Comparison of ENCODE assay signal across 22 cellular contexts in the genomic region with DNA sequence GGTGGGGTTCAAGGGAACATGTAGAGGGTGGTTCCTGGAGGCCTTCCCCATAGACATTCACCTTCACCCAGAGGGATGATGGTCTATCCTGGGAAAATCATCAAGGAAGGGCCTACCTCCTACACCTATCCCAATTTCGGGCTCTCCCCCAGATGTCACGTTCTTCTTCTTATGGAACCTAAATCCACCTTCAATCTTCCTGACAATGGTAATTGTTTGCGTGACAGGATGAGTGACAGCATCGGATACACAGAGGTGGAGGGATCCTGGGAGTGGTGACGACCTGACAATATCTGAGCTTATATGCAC. TPM values are rescaled to one million over a fixed set of nuclear protein-coding genes. Genes with fewer than 3 reads are reported as not detected.
"Had no signal": no experiment of that assay in that cellular context is flagged by ENCODE, and none has a peak within 500 bp of the region (broad histone marks: within the 10 kb centered on the region; RNA-seq: fewer than 3 reads in every experiment).

No MANE protein-coding gene starts in this region.

- H3K4me1 Mint-ChIP-seq: activated CD4-positive, alpha-beta T cell treated with anti-CD3 and anti-CD28 coated beads, Interleukin-2, amount 10 ng/mL, durations not matched to agents 24 days and 14 days had no signal

- H3K4me3 Mint-ChIP-seq: activated CD4-positive, alpha-beta T cell treated with anti-CD3 and anti-CD28 coated beads, Interleukin-2, amount 10 ng/mL, durations not matched to agents 24 days and 14 days; activated CD8-positive, alpha-beta T cell treated with anti-CD3 and anti-CD28 coated beads, Interleukin-2, amount 10 ng/mL, durations not matched to agents 7 days and 5 days; activated naive CD8-positive, alpha-beta T cell; effector memory CD8-positive, alpha-beta T cell; nephron progenitor cell; stimulated activated naive CD8-positive, alpha-beta T cell treated with anti-CD3 and anti-CD28 coated beads, Interleukin-15, amount 100 ng/mL, for 72 hours; T-helper 17 cell had no signal

- H3K9me3 Mint-ChIP-seq: activated CD4-positive, alpha-beta T cell treated with anti-CD3 and anti-CD28 coated beads, Interleukin-2, amount 10 ng/mL, durations not matched to agents 24 days and 14 days; brain; effector memory CD8-positive, alpha-beta T cell; nephron progenitor cell; stimulated activated naive CD8-positive, alpha-beta T cell treated with anti-CD3 and anti-CD28 coated beads, Interleukin-15, amount 100 ng/mL, for 72 hours had no signal

- H3K4me3 ChIP-seq: lower lobe of right lung, ovary, sigmoid colon had no signal

- H3K27ac ChIP-seq: foreskin keratinocyte, lower lobe of right lung, ovary, sigmoid colon had no signal

- H3K27me3 ChIP-seq: foreskin keratinocyte, ovary, sigmoid colon had no signal

- H3K9me3 ChIP-seq: lower lobe of right lung, ovary, sigmoid colon had no signal

- H3K27me3 Mint-ChIP-seq: activated naive CD8-positive, alpha-beta T cell had no signal

- ATAC-seq: activated CD8-positive, alpha-beta T cell treated with anti-CD3 and anti-CD28 coated beads, Interleukin-2, amount 10 ng/mL, durations not matched to agents 7 days and 5 days; effector memory CD8-positive, alpha-beta T cell; foreskin keratinocyte; lower lobe of right lung; stimulated activated naive CD8-positive, alpha-beta T cell treated with anti-CD3 and anti-CD28 coated beads, Interleukin-15, amount 100 ng/mL, for 72 hours; T-helper 17 cell had no signal

- H3K36me3 Mint-ChIP-seq: activated naive CD8-positive, alpha-beta T cell had no signal

- H3K27ac Mint-ChIP-seq: activated CD4-positive, alpha-beta T cell treated with anti-CD3 and anti-CD28 coated beads, Interleukin-2, amount 10 ng/mL, durations not matched to agents 24 days and 14 days; activated CD8-positive, alpha-beta T cell treated with anti-CD3 and anti-CD28 coated beads, Interleukin-2, amount 10 ng/mL, durations not matched to agents 7 days and 5 days; activated naive CD8-positive, alpha-beta T cell; nephron progenitor cell; stimulated activated naive CD8-positive, alpha-beta T cell treated with anti-CD3 and anti-CD28 coated beads, Interleukin-15, amount 100 ng/mL, for 72 hours had no signal

- DNase-seq: activated CD4-positive, alpha-beta T cell treated with anti-CD3 and anti-CD28 coated beads, Interleukin-2, amount 10 ng/mL, durations not matched to agents 24 days and 14 days; activated CD4-positive, CD25-positive, alpha-beta regulatory T cell; activated CD8-positive, alpha-beta memory T cell treated with anti-CD3 and anti-CD28 coated beads, Interleukin-2, amount 50 U/mL, for 4 hours; activated CD8-positive, alpha-beta T cell treated with anti-CD3 and anti-CD28 coated beads, Interleukin-2, amount 10 ng/mL, durations not matched to agents 7 days and 5 days; activated effector memory CD4-positive, alpha-beta T cell treated with anti-CD3 and anti-CD28 coated beads, Interleukin-2, amount 50 U/mL, for 16 hours; activated T-cell treated with anti-CD3 and anti-CD28 coated beads, Interleukin-2, amount 50 U/mL, for 48 hours; amniotic stem cell; dermis blood vessel endothelial cell; effector memory CD8-positive, alpha-beta T cell; foreskin keratinocyte; glutamatergic neuron; nephron progenitor cell; sigmoid colon; stimulated activated CD4-positive, alpha-beta T cell treated with anti-CD3 and anti-CD28 coated beads, Interleukin-1b, Interleukin-23, amount 100 ng/mL, for 48 hours; stimulated activated naive CD8-positive, alpha-beta T cell treated with anti-CD3 and anti-CD28 coated beads, Interleukin-15, amount 100 ng/mL, for 72 hours; T-helper 17 cell had no signal

- H3K4me1 ChIP-seq: foreskin keratinocyte had no signal

- H3K36me3 ChIP-seq: lower lobe of right lung, ovary, sigmoid colon had no signal

RNA-seq across cellular contexts. Expression of a gene that starts 3.8 kb away (rescaled TPM):
- total RNA-seq: activated CD4-positive, alpha-beta T cell treated with anti-CD3 and anti-CD28 coated beads, Interleukin-2, amount 10 ng/mL, durations not matched to agents 24 days and 14 days had no signal

RNA-seq across cellular contexts. Expression of a gene that starts 18.1 kb away (rescaled TPM):
- total RNA-seq: activated CD4-positive, alpha-beta T cell treated with anti-CD3 and anti-CD28 coated beads, Interleukin-2, amount 10 ng/mL, durations not matched to agents 24 days and 14 days; activated CD8-positive, alpha-beta T cell treated with anti-CD3 and anti-CD28 coated beads, Interleukin-2, amount 10 ng/mL, durations not matched to agents 7 days and 5 days; cerebellum; dermis blood vessel endothelial cell; foreskin keratinocyte; pulmonary artery endothelial cell; sigmoid colon; T-helper 17 cell had no signal

RNA-seq across cellular contexts. Expression of a gene that starts 48.2 kb away (rescaled TPM):
- total RNA-seq: activated CD4-positive, alpha-beta T cell treated with anti-CD3 and anti-CD28 coated beads, Interleukin-2, amount 10 ng/mL, durations not matched to agents 24 days and 14 days; activated CD8-positive, alpha-beta T cell treated with anti-CD3 and anti-CD28 coated beads, Interleukin-2, amount 10 ng/mL, durations not matched to agents 7 days and 5 days; cerebellum; dermis blood vessel endothelial cell; foreskin keratinocyte; lower lobe of right lung; sigmoid colon had no signal
- polyA plus RNA-seq: foreskin keratinocyte, ovary had no signal
